Comparison of ENCODE assay signal across 9 cellular contexts in genomic region chr2:27264753-27265535, GRCh38. TPM values are rescaled to one million over a fixed set of nuclear protein-coding genes. Genes with fewer than 3 reads are reported as not detected.
A peak's percentile ranks its signal among the peaks of the same experiment; 100 is the strongest.
DNase-seq lines count a peak whose midpoint lies in the region; ATAC-seq and TF ChIP-seq lines count a peak whose summit lies in the region.
"Had no signal": no experiment of that assay in that cellular context is flagged by ENCODE, and none has a peak within 500 bp of the region (broad histone marks: within the 10 kb centered on the region; RNA-seq: fewer than 3 reads in every experiment).

No MANE protein-coding gene starts in this region.

- H3K36me3 ChIP-seq in PC-3 (ENCODE audit: low read depth, low read length) = no peaks in the 10 kb centered on the region
- H3K36me3 ChIP-seq in tibial artery = no peaks in the 10 kb centered on the region

- H3K4me3 ChIP-seq in PC-3 (ENCODE audit: low read length) (peak overlapping the region; percentile 71), foreskin fibroblast (ENCODE audit: low read depth in 1 of 2, low read length in 2 of 2) (no peak overlapping the region), tibial artery (peak overlapping the region; percentile 11 to 35)

- H3K27me3 Mint-ChIP-seq in activated T-helper 1 cell treated with anti-CD3 and anti-CD28 coated beads, Interleukin-12 subunit alpha, Interleukin-12 subunit beta, Interleukin-2, Interleukin-4 antibody, amounts not matched to agents 30 ng/mL and 10 ng/mL and 1 ng/mL, durations not matched to agents 14 hours and 24 hours and 36 hours (ENCODE audit: insufficient read depth) = peaks cover 44% of the 10 kb centered on the region

- no peaks in the 10 kb centered on the region for H3K36me3 Mint-ChIP-seq in activated T-helper 1 cell treated with anti-CD3 and anti-CD28 coated beads, Interleukin-12 subunit alpha, Interleukin-12 subunit beta, Interleukin-2, Interleukin-4 antibody, amounts not matched to agents 30 ng/mL and 10 ng/mL and 1 ng/mL, durations not matched to agents 14 hours and 24 hours and 36 hours (ENCODE audit: low read depth)

- peaks cover 14% of the 10 kb centered on the region for H3K4me1 Mint-ChIP-seq in activated T-helper 1 cell treated with anti-CD3 and anti-CD28 coated beads, Interleukin-12 subunit alpha, Interleukin-12 subunit beta, Interleukin-2, Interleukin-4 antibody, amounts not matched to agents 30 ng/mL and 10 ng/mL and 1 ng/mL, durations not matched to agents 14 hours and 24 hours and 36 hours (ENCODE audit: low read depth)

- peak; percentile 69 for ATAC-seq in PC-3
- no peak for ATAC-seq in omental fat pad (ENCODE audit: low FRiP score)
- no peak for ATAC-seq in GM19023 (IDR thresholded peaks at IDR 0.05; ENCODE audit: unreplicated experiment)

- no peaks in the 10 kb centered on the region for H3K79me2 ChIP-seq in PC-3 (ENCODE audit: low read length)

- H3K4me1 ChIP-seq in PC-3 (ENCODE audit: insufficient read depth, low read length) (peaks cover 18% of the 10 kb centered on the region; the same call in 1 of the 2 replicates), tibial artery (peaks cover 0 to 38% (median 36%) of the 10 kb centered on the region in 4 donors)

- CTCF ChIA-PET in PC-3 (lab: Charles Lee) = no interaction called here

- DNase-seq in D341Med (ENCODE audit: low spot score) = peak; percentile 90
- peak in 53 of 76 experiments; percentile 6 to 63 (median 33) for DNase-seq in HUDEP-2 (lab: John Stamatoyannopoulos, UW; ENCODE audit: unreplicated experiment in 76 of 76)
- DNase-seq in PC-3 = peak; percentile 58
- peak; percentile 32 for DNase-seq in activated T-helper 1 cell treated with anti-CD3 and anti-CD28 coated beads, Interleukin-12 subunit alpha, Interleukin-12 subunit beta, Interleukin-2, Interleukin-4 antibody, amounts not matched to agents 30 ng/mL and 10 ng/mL and 1 ng/mL, durations not matched to agents 14 hours and 24 hours and 36 hours (ENCODE audit: low spot score)
- DNase-seq in foreskin fibroblast = peak; percentile 31 to 79
- peak; percentile 30 for DNase-seq in omental fat pad (ENCODE audit: low spot score)
- DNase-seq in tibial artery = peak in 1 of 2 donors; percentile 37

- peak; percentile 71 for TF ChIP-seq CTCF in PC-3 (conservative IDR thresholded peaks at IDR 0.05; ENCODE audit: low read depth, low read length)
- peak; percentile 59 for TF ChIP-seq CTCF in foreskin fibroblast (IDR thresholded peaks at IDR 0.05; ENCODE audit: low read depth, low read length)
- TF ChIP-seq CTCF in omental fat pad (IDR thresholded peaks at IDR 0.05) = no peak
- peak in 1 of 2 experiments; percentile 16 for TF ChIP-seq CTCF in tibial artery (IDR thresholded peaks at IDR 0.05)

- no peaks in the 10 kb centered on the region for H3K9me3 Mint-ChIP-seq in activated T-helper 1 cell treated with anti-CD3 and anti-CD28 coated beads, Interleukin-12 subunit alpha, Interleukin-12 subunit beta, Interleukin-2, Interleukin-4 antibody, amounts not matched to agents 30 ng/mL and 10 ng/mL and 1 ng/mL, durations not matched to agents 14 hours and 24 hours and 36 hours

- H4K20me1 ChIP-seq in PC-3 (ENCODE audit: low read length) = no peaks in the 10 kb centered on the region

- no TSS peak for BruUV-seq in PC-3 (replicated peaks; lab: Mats Ljungman, UMichigan)

- H2AFZ ChIP-seq in PC-3 (ENCODE audit: low read length) = peak overlapping the region; percentile 96

- no peaks in the 10 kb centered on the region for H3F3A ChIP-seq in PC-3 (ENCODE audit: low read length, unreplicated experiment)

- peaks cover 54% of the 10 kb centered on the region for H3K27me3 ChIP-seq in PC-3 (ENCODE audit: low read length)
- peaks cover 0 to 76% of the 10 kb centered on the region in 2 donors for H3K27me3 ChIP-seq in tibial artery

- H3K27ac ChIP-seq in PC-3 (ENCODE audit: low read length) (no peak overlapping the region), tibial artery (no peak overlapping the region)

- peak overlapping the region; percentile 93 for H3K4me2 ChIP-seq in PC-3 (ENCODE audit: low read length)

- H3K9me2 ChIP-seq in PC-3 (replicated peaks; ENCODE audit: low read length) = no peaks in the 10 kb centered on the region

- no peaks in the 10 kb centered on the region for H3K9me3 ChIP-seq in PC-3 (ENCODE audit: low read length)
- H3K9me3 ChIP-seq in tibial artery = no peaks in the 10 kb centered on the region

- H3K4me3 Mint-ChIP-seq in activated T-helper 1 cell treated with anti-CD3 and anti-CD28 coated beads, Interleukin-12 subunit alpha, Interleukin-12 subunit beta, Interleukin-2, Interleukin-4 antibody, amounts not matched to agents 30 ng/mL and 10 ng/mL and 1 ng/mL, durations not matched to agents 14 hours and 24 hours and 36 hours = peak overlapping the region; percentile 43

- H3K27ac Mint-ChIP-seq in activated T-helper 1 cell treated with anti-CD3 and anti-CD28 coated beads, Interleukin-12 subunit alpha, Interleukin-12 subunit beta, Interleukin-2, Interleukin-4 antibody, amounts not matched to agents 30 ng/mL and 10 ng/mL and 1 ng/mL, durations not matched to agents 14 hours and 24 hours and 36 hours = peak overlapping the region; percentile 7

- intact Hi-C loops in PC-3 (cut with micrococcal nuclease) = no loop called here
- intact Hi-C loops in activated T-helper 1 cell treated with anti-CD3 and anti-CD28 coated beads, Interleukin-12 subunit alpha, Interleukin-12 subunit beta, Interleukin-2, Interleukin-4 antibody, amounts not matched to agents 30 ng/mL and 10 ng/mL and 1 ng/mL, durations not matched to agents 14 hours and 24 hours and 36 hours (cut with micrococcal nuclease) = loop anchor here (1.0 to 2.0 kb wide), 3 partner anchors 15 to 418 kb away; partner anchors contain the start of gene MAPRE3
- intact Hi-C loops in tibial artery (cut with DNase I; ENCODE audit: low total_unique reads) = no loop called here

- H3K9ac ChIP-seq in PC-3 (ENCODE audit: low read length) = no peak overlapping the region

- POLR2A ChIA-PET in PC-3 (lab: Charles Lee; ENCODE audit: unreplicated experiment) = no interaction called here

RNA-seq across cellular contexts. Expression of gene SLC30A3, which starts 2.1 kb away (rescaled TPM):
- total RNA-seq in PC-3 (2014; rRNA removed) (0.36 TPM in 1 of 2 replicates, not detected in the other), omental fat pad (not detected)
- 2.1 and 2.2 TPM in 2 replicates for total RNA-seq in activated T-helper 1 cell treated with anti-CD3 and anti-CD28 coated beads, Interleukin-12 subunit alpha, Interleukin-12 subunit beta, Interleukin-2, Interleukin-4 antibody, amounts not matched to agents 30 ng/mL and 10 ng/mL and 1 ng/mL, durations not matched to agents 14 hours and 24 hours and 36 hours

RNA-seq across cellular contexts. Expression of gene DNAJC5G, which starts 10.3 kb away (rescaled TPM):
- total RNA-seq in PC-3 (2014; rRNA removed) (not detected in 2 replicates), omental fat pad (under 1 TPM in 1 of 4 donors, not detected in 3; 0.79 TPM)
- total RNA-seq in activated T-helper 1 cell treated with anti-CD3 and anti-CD28 coated beads, Interleukin-12 subunit alpha, Interleukin-12 subunit beta, Interleukin-2, Interleukin-4 antibody, amounts not matched to agents 30 ng/mL and 10 ng/mL and 1 ng/mL, durations not matched to agents 14 hours and 24 hours and 36 hours = not detected in 2 replicates
- total RNA-seq: HT1080 had no signal

RNA-seq across cellular contexts. Expression of gene TRIM54, which starts 17.3 kb away (rescaled TPM):
- total RNA-seq in PC-3 (2014; rRNA removed) (0.51 and 1.6 TPM in 2 replicates), omental fat pad (1 to 10 TPM in 1 of 4 donors, not detected in 3; 2.5 TPM)
- total RNA-seq in activated T-helper 1 cell treated with anti-CD3 and anti-CD28 coated beads, Interleukin-12 subunit alpha, Interleukin-12 subunit beta, Interleukin-2, Interleukin-4 antibody, amounts not matched to agents 30 ng/mL and 10 ng/mL and 1 ng/mL, durations not matched to agents 14 hours and 24 hours and 36 hours = 0.26 TPM in 1 of 2 replicates, not detected in the other

RNA-seq across cellular contexts. Expression of gene UCN, which starts 43.3 kb away (rescaled TPM):
- 0.52 and 3.6 TPM in 2 replicates for total RNA-seq in PC-3 (2014; rRNA removed)
- 1.4 and 1.8 TPM in 2 replicates for total RNA-seq in activated T-helper 1 cell treated with anti-CD3 and anti-CD28 coated beads, Interleukin-12 subunit alpha, Interleukin-12 subunit beta, Interleukin-2, Interleukin-4 antibody, amounts not matched to agents 30 ng/mL and 10 ng/mL and 1 ng/mL, durations not matched to agents 14 hours and 24 hours and 36 hours
- 1 to 10 TPM; 1.4 to 4.9 (median 2.3) TPM for total RNA-seq in omental fat pad

RNA-seq across cellular contexts. Expression of gene CAD, which starts 47.8 kb away (rescaled TPM):
- 85.9 and 121 TPM in 2 replicates for total RNA-seq in PC-3 (2014; rRNA removed)
- 135 and 138 TPM in 2 replicates for total RNA-seq in activated T-helper 1 cell treated with anti-CD3 and anti-CD28 coated beads, Interleukin-12 subunit alpha, Interleukin-12 subunit beta, Interleukin-2, Interleukin-4 antibody, amounts not matched to agents 30 ng/mL and 10 ng/mL and 1 ng/mL, durations not matched to agents 14 hours and 24 hours and 36 hours
- total RNA-seq in omental fat pad = 10 to 100 TPM; 14.6 to 29.3 (median 24.7) TPM

Comparison
In these comparisons a context has a peak if more than half of its experiments do, and no peak if none do; other contexts are left out.
1. H3K4me3 ChIP-seq: peak in PC-3 (single experiment) and tibial artery (2 of 2); none in foreskin fibroblast (0 of 2).
2. CTCF ChIP-seq: peak in PC-3 (single experiment) and foreskin fibroblast (single experiment); none in omental fat pad (0 of 3).